In genomic region chrX:330141-330725, GRCh38 we compare ENCODE assay signal across 8 cellular contexts. TPM values are rescaled to one million over a fixed set of nuclear protein-coding genes. Genes with fewer than 3 reads are reported as not detected.
DNase-seq lines count a peak whose midpoint lies in the region; ATAC-seq, FAIRE-seq and TF ChIP-seq lines count a peak whose summit lies in the region.
"Not testable (repeated sequence)": the region's sequence is repeated elsewhere in the genome, so short reads cannot be mapped to it uniquely, and the experiment has no call there.

No MANE protein-coding gene starts in this region.

- not testable (repeated sequence) for H3K36me3 Mint-ChIP-seq in GM23338 (ENCODE audit: low read depth); activated CD4-positive, alpha-beta T cell treated with anti-CD3 and anti-CD28 coated beads, Interleukin-2, amount 10 ng/mL, durations not matched to agents 7 days and 5 days (ENCODE audit: low read depth)

- POLR2A ChIA-PET in activated CD4-positive, alpha-beta T cell treated with anti-CD3 and anti-CD28 coated beads, Interleukin-2, amount 10 ng/mL, durations not matched to agents 7 days and 5 days (lab: Charles Lee); H1 (lab: Charles Lee; ENCODE audit: partially characterized antibody); HepG2 (lab: Yijun Ruan, JAX): not testable (repeated sequence)

- not testable (repeated sequence) for TF ChIP-seq RAD21 in H1 (IDR thresholded peaks at IDR 0.05 in 1 of 2, conservative IDR thresholded peaks at IDR 0.05 in 1 of 2; ENCODE audit: low read depth in 2 of 2, low read length in 2 of 2); HepG2 (CRISPR knock-in tag; IDR thresholded peaks at IDR 0.05)

- intact Hi-C loops in left ventricle myocardium inferior (cut with micrococcal nuclease); HepG2 (cut with micrococcal nuclease; ENCODE audit: unreplicated experiment); sigmoid colon (cut with DNase I); upper lobe of right lung (cut with DNase I): not testable (repeated sequence)

- not testable (repeated sequence) for H3K4me1 Mint-ChIP-seq in GM23338; activated CD4-positive, alpha-beta T cell treated with anti-CD3 and anti-CD28 coated beads, Interleukin-2, amount 10 ng/mL, durations not matched to agents 7 days and 5 days

- H3K4me1 ChIP-seq in GM23338 (ENCODE audit: insufficient read depth); H1 (replicated peaks in 1 of 4; ENCODE audit: control insufficient read depth in 3 of 4, insufficient read depth in 4 of 4, low read length in 3 of 4); HepG2 (ENCODE audit: insufficient read depth, low read length); neuronal stem cell (ENCODE audit: control insufficient read depth in 2 of 2, insufficient read depth in 1 of 2, low read depth in 1 of 2, low read length in 2 of 2); upper lobe of right lung: not testable (repeated sequence)
- H3K4me1 ChIP-seq in left ventricle myocardium inferior (peaks cover 16% of the 10 kb centered on the region), sigmoid colon (peaks cover 0 to 14% (median 11%) of the 10 kb centered on the region in 4 donors)

- not testable (repeated sequence) for H3K23ac ChIP-seq in H1 (ENCODE audit: insufficient read length); neuronal stem cell (ENCODE audit: low read depth, low read length, poor library complexity)

- not testable (repeated sequence) for TF ChIP-seq POLR2A in H1 (IDR thresholded peaks at IDR 0.05; ENCODE audit: control extremely low read depth in 1 of 2, low read depth in 2 of 2, low read length in 2 of 2); HepG2 (IDR thresholded peaks at IDR 0.05; ENCODE audit: insufficient read depth in 1 of 2, low read depth in 2 of 2, low read length in 2 of 2); sigmoid colon (IDR thresholded peaks at IDR 0.05)

- H2BK20ac ChIP-seq in H1 (ENCODE audit: low read length): not testable (repeated sequence)

- not testable (repeated sequence) for H3K23me2 ChIP-seq in H1 (ENCODE audit: low read depth, low read length)

- not testable (repeated sequence) for H3K14ac ChIP-seq in H1 (ENCODE audit: insufficient read length); neuronal stem cell (ENCODE audit: low read length)

- not testable (repeated sequence) for H3K36me3 ChIP-seq in GM23338 (ENCODE audit: insufficient read depth); HepG2 (replicated peaks in 1 of 2; ENCODE audit: control insufficient read depth in 1 of 2, insufficient read depth in 2 of 2, low read length in 2 of 2); sigmoid colon; upper lobe of right lung
- H3K36me3 ChIP-seq in H1 (ENCODE audit: control insufficient read depth in 2 of 4, insufficient read depth in 4 of 4, low read length in 3 of 4) (peaks cover 0 to 20% (median 0%) of the 10 kb centered on the region in 4 experiments; a peak in 2 of 8 replicates), left ventricle myocardium inferior (peaks cover 21% of the 10 kb centered on the region), neuronal stem cell (replicated peaks in 1 of 2; ENCODE audit: control insufficient read depth in 2 of 2, insufficient read depth in 2 of 2, low read length in 2 of 2) (peaks cover 11 to 24% of the 10 kb centered on the region in 2 donors)

- H3K79me2 ChIP-seq in GM23338 (replicated peaks; ENCODE audit: insufficient read depth); H1 (ENCODE audit: control insufficient read depth in 1 of 2, insufficient read depth in 2 of 2, low read length in 2 of 2); HepG2 (ENCODE audit: insufficient read depth, low read length): not testable (repeated sequence)

- H2AK5ac ChIP-seq in H1 (ENCODE audit: low read depth, low read length): not testable (repeated sequence)
- peak overlapping the region; percentile 37 for H2AK5ac ChIP-seq in neuronal stem cell (ENCODE audit: low read depth, low read length)

- H3K27ac Mint-ChIP-seq in GM23338; activated CD4-positive, alpha-beta T cell treated with anti-CD3 and anti-CD28 coated beads, Interleukin-2, amount 10 ng/mL, durations not matched to agents 7 days and 5 days: not testable (repeated sequence)

- in situ Hi-C loops in HepG2 (cut with HindIII; ENCODE audit: extremely low pct_ligation_motif_present, low pct_unique_long_range_greater_than_20kb): not testable (repeated sequence)

- not testable (repeated sequence) for H3K56ac ChIP-seq in H1 (replicated peaks; ENCODE audit: insufficient read length, low read depth, low read length)

- H3K9ac ChIP-seq in H1 (replicated peaks in 1 of 4; ENCODE audit: extremely low read depth in 1 of 4, low read depth in 3 of 4, low read length in 3 of 4); HepG2 (ENCODE audit: insufficient read depth, low read depth, low read length); neuronal stem cell (ENCODE audit: low read depth, low read length, poor library complexity): not testable (repeated sequence)

- peaks cover 32% of the 10 kb centered on the region for H3K27me3 Mint-ChIP-seq in GM23338 (ENCODE audit: insufficient read depth, low read depth, poor library complexity)
- H3K27me3 Mint-ChIP-seq in activated CD4-positive, alpha-beta T cell treated with anti-CD3 and anti-CD28 coated beads, Interleukin-2, amount 10 ng/mL, durations not matched to agents 7 days and 5 days: not testable (repeated sequence)

- WGBS in H1 (ENCODE audit: extremely low coverage in 1 of 2, insufficient coverage in 1 of 2, insufficient read length in 1 of 2, insufficient replicate concordance in 2 of 2, low coverage in 1 of 2, low lambda C conversion rate in 2 of 2, missing lambda C conversion rate in 1 of 2), 2 experiments: 87% methylated on average over 22 of the region's 29 CpGs; no CpG with 5 or more reads in 1 of the 2 experiments
- 80% methylated on average over 18 of the region's 29 CpGs for WGBS in HepG2 (ENCODE audit: low lambda C conversion rate)
- no CpG with 5 or more reads among the region's 29 CpGs for WGBS in neuronal stem cell (ENCODE audit: extremely low coverage in 2 of 2, insufficient read length in 2 of 2, insufficient replicate concordance in 1 of 2), 2 donors
- 67 to 74% methylated on average over 29 of the region's 29 CpGs for WGBS in sigmoid colon, 2 donors

- not testable (repeated sequence) for ATAC-seq in GM23338, upper lobe of right lung
- ATAC-seq in HepG2: peak; percentile 22

- H3K27ac ChIP-seq in GM23338 (ENCODE audit: low read depth); H1 (ENCODE audit: low read depth, low read length); left ventricle myocardium inferior (replicated peaks); HepG2 (ENCODE audit: extremely low read length, insufficient read depth, low read length); neuronal stem cell (replicated peaks; ENCODE audit: low read length); sigmoid colon; upper lobe of right lung: not testable (repeated sequence)

- not testable (repeated sequence) for H3F3A ChIP-seq in GM23338 (replicated peaks; ENCODE audit: low read depth)

- H2BK120ac ChIP-seq in H1 (replicated peaks; ENCODE audit: low read depth, low read length); neuronal stem cell (ENCODE audit: low read depth, low read length): not testable (repeated sequence)

- not testable (repeated sequence) for FAIRE-seq in H1 (lab: Jason Lieb, UNC); HepG2 (lab: Jason Lieb, UNC)

- CTCF ChIA-PET in activated CD4-positive, alpha-beta T cell treated with anti-CD3 and anti-CD28 coated beads, Interleukin-2, amount 10 ng/mL, durations not matched to agents 7 days and 5 days (lab: Charles Lee); H1 (lab: Charles Lee; ENCODE audit: partially characterized antibody); HepG2 (lab: Yijun Ruan, JAX; ENCODE audit: low intra/inter-chr PET ratio, low total read pairs): not testable (repeated sequence)

- H4K5ac ChIP-seq in H1 (ENCODE audit: insufficient read length, low read depth, low read length): not testable (repeated sequence)

- peak overlapping the region; percentile 56; the same call in 1 of the 2 replicates for H3K4me3 ChIP-seq in GM23338
- H3K4me3 ChIP-seq in H1 (ENCODE audit: extremely low read depth in 1 of 4, insufficient read depth in 2 of 4, low read depth in 3 of 4, low read length in 4 of 4): peak overlapping the region in 1 of 4 experiments; percentile 55; a peak in 2 of 8 replicates
- peak overlapping the region; percentile 48 for H3K4me3 ChIP-seq in left ventricle myocardium inferior
- not testable (repeated sequence) for H3K4me3 ChIP-seq in HepG2 (replicated peaks in 1 of 3; ENCODE audit: insufficient read depth in 1 of 3, low read depth in 2 of 3, low read length in 3 of 3); neuronal stem cell (ENCODE audit: low read length in 2 of 2); sigmoid colon; upper lobe of right lung

- not testable (repeated sequence) for H3K4me3 Mint-ChIP-seq in GM23338; activated CD4-positive, alpha-beta T cell treated with anti-CD3 and anti-CD28 coated beads, Interleukin-2, amount 10 ng/mL, durations not matched to agents 7 days and 5 days

- not testable (repeated sequence) for H3K27me3 ChIP-seq in GM23338 (ENCODE audit: insufficient read depth); H1 (replicated peaks in 1 of 4; ENCODE audit: control insufficient read depth in 3 of 4, extremely low read depth in 1 of 4, insufficient read depth in 3 of 4, low read length in 3 of 4); HepG2 (ENCODE audit: control insufficient read depth in 1 of 2, insufficient read depth in 2 of 2, low read length in 2 of 2); neuronal stem cell (ENCODE audit: control insufficient read depth in 3 of 3, insufficient read depth in 3 of 3, low read depth in 1 of 3, low read length in 3 of 3)
- H3K27me3 ChIP-seq in left ventricle myocardium inferior (ENCODE audit: low read depth) (peaks cover 24% of the 10 kb centered on the region), sigmoid colon (peaks cover 10 to 51% (median 21%) of the 10 kb centered on the region in 3 donors), upper lobe of right lung (peaks cover 12% of the 10 kb centered on the region)

- BruUV-seq in HepG2 (replicated peaks; lab: Mats Ljungman, UMichigan): not testable (repeated sequence)

- H3K4ac ChIP-seq in H1 (replicated peaks; ENCODE audit: insufficient read length, low read depth, low read length); neuronal stem cell (ENCODE audit: low read length): not testable (repeated sequence)

- not testable (repeated sequence) for H3K9me2 ChIP-seq in GM23338 (ENCODE audit: insufficient read depth)

- not testable (repeated sequence) for H3K18ac ChIP-seq in H1 (ENCODE audit: extremely low read depth, low read length)
- H3K18ac ChIP-seq in neuronal stem cell (ENCODE audit: low read length): peak overlapping the region; percentile 20

- not testable (repeated sequence) for H3K9me3 ChIP-seq in H1 (ENCODE audit: insufficient read depth in 2 of 2, low read depth in 1 of 2, low read length in 1 of 2); left ventricle myocardium inferior (replicated peaks); HepG2 (ENCODE audit: low read length); neuronal stem cell (replicated peaks in 1 of 2; ENCODE audit: control insufficient read depth in 2 of 2, insufficient read depth in 1 of 2, low read depth in 1 of 2, low read length in 2 of 2); sigmoid colon; upper lobe of right lung

- not testable (repeated sequence) for TF ChIP-seq EP300 in H1 (IDR thresholded peaks at IDR 0.05; ENCODE audit: borderline replicate concordance in 1 of 2, low read depth in 2 of 2, low read length in 2 of 2); HepG2 (IDR thresholded peaks at IDR 0.05; ENCODE audit: low read depth in 2 of 2, low read length in 2 of 2); HepG2 (CRISPR knock-in tag; IDR thresholded peaks at IDR 0.05; ENCODE audit: borderline replicate concordance); sigmoid colon (IDR thresholded peaks at IDR 0.05)

- DNase-seq in GM23338 (ENCODE audit: low spot score); H1 (ENCODE audit: low read depth in 1 of 2, low spot score in 2 of 2); HepG2 (ENCODE audit: low spot score); neuronal stem cell (ENCODE audit: low spot score): not testable (repeated sequence)
- DNase-seq in activated CD4-positive, alpha-beta T cell treated with anti-CD3 and anti-CD28 coated beads, Interleukin-2, amount 10 ng/mL, durations not matched to agents 7 days and 5 days: peak; percentile 2
- peak; percentile 12 for DNase-seq in left ventricle myocardium inferior
- peak; percentile 33 for DNase-seq in sigmoid colon
- peak; percentile 56 for DNase-seq in upper lobe of right lung

- peaks cover 22% of the 10 kb centered on the region; the same call in 2 of the 3 replicates for H3K9me3 Mint-ChIP-seq in GM23338
- H3K9me3 Mint-ChIP-seq in activated CD4-positive, alpha-beta T cell treated with anti-CD3 and anti-CD28 coated beads, Interleukin-2, amount 10 ng/mL, durations not matched to agents 7 days and 5 days: not testable (repeated sequence)

- H4K20me1 ChIP-seq in GM23338 (replicated peaks; ENCODE audit: insufficient read depth); HepG2 (ENCODE audit: insufficient read depth, low read length): not testable (repeated sequence)
- peaks cover 0 to 13% of the 10 kb centered on the region in 2 experiments for H4K20me1 ChIP-seq in H1 (replicated peaks in 1 of 2; ENCODE audit: control insufficient read depth in 1 of 2, insufficient read depth in 2 of 2, low read length in 2 of 2)

- H2BK5ac ChIP-seq in H1 (ENCODE audit: low read depth, low read length); neuronal stem cell (ENCODE audit: low read length): not testable (repeated sequence)

- H2BK12ac ChIP-seq in H1 (ENCODE audit: low read depth, low read length); neuronal stem cell (ENCODE audit: low read length): not testable (repeated sequence)

- H3K4me2 ChIP-seq in GM23338 (peak overlapping the region; percentile 87), H1 (ENCODE audit: insufficient read depth in 1 of 2, low read depth in 2 of 2, low read length in 2 of 2) (peak overlapping the region; percentile 46 to 96; a peak in 3 of 4 replicates)
- H3K4me2 ChIP-seq in HepG2 (ENCODE audit: low read depth, low read length); neuronal stem cell (ENCODE audit: insufficient read depth, low read length, poor library complexity, severe bottlenecking): not testable (repeated sequence)

- not testable (repeated sequence) for H4K91ac ChIP-seq in H1 (replicated peaks; ENCODE audit: insufficient read length, low read length); neuronal stem cell (ENCODE audit: low read depth, low read length, poor library complexity)

- H4K8ac ChIP-seq in H1 (ENCODE audit: extremely low read depth, insufficient read depth, low read length): peak overlapping the region; percentile 71; the same call in 1 of the 2 replicates
- not testable (repeated sequence) for H4K8ac ChIP-seq in neuronal stem cell (ENCODE audit: low read depth, low read length)

- not testable (repeated sequence) for H3K79me1 ChIP-seq in H1 (ENCODE audit: low read depth, low read length); neuronal stem cell (ENCODE audit: low read depth, low read length)

- H2BK15ac ChIP-seq in H1 (ENCODE audit: low read length); neuronal stem cell (ENCODE audit: low read length): not testable (repeated sequence)

- TF ChIP-seq CTCF in GM23338 (conservative IDR thresholded peaks at IDR 0.05; ENCODE audit: low read depth in 2 of 2); H1 (IDR thresholded peaks at IDR 0.05; ENCODE audit: control extremely low read depth in 1 of 3, insufficient read depth in 1 of 3, low read depth in 1 of 3, low read length in 3 of 3); left ventricle myocardium inferior (IDR thresholded peaks at IDR 0.05; ENCODE audit: borderline replicate concordance); HepG2 (CRISPR knock-in tag; IDR thresholded peaks at IDR 0.05); sigmoid colon (IDR thresholded peaks at IDR 0.05); upper lobe of right lung (IDR thresholded peaks at IDR 0.05): not testable (repeated sequence)

- not testable (repeated sequence) for H2AFZ ChIP-seq in GM23338; H1 (ENCODE audit: low read length); HepG2 (ENCODE audit: low read length); neuronal stem cell (ENCODE audit: low read length)

RNA-seq across cellular contexts. Expression of gene GTPBP6, which starts 11.6 kb away (rescaled TPM):
- total RNA-seq in GM23338 (2014; rRNA removed; shearing (Covaris generic)): 57.4 and 66.8 TPM in 2 replicates
- 41.4 and 43.6 TPM in 2 replicates for polyA plus RNA-seq in GM23338 (2016; fragmentation: Nextera tagmentation; extraction: Ambion mirVana)
- 10 to 100 TPM; 48.5 to 52.1 TPM for total RNA-seq in activated CD4-positive, alpha-beta T cell treated with anti-CD3 and anti-CD28 coated beads, Interleukin-2, amount 10 ng/mL, durations not matched to agents 7 days and 5 days
- total RNA-seq in H1 (2021; fragmentation: NEBNext Ultra II Directional; extraction: Animal tissue kit (Norgen Biotek cat#: 25700)): 55.4 and 57.1 TPM in 2 replicates
- polyA plus RNA-seq in H1 (2011; rRNA removed): 33.9 and 59.0 TPM in 2 replicates
- polyA plus RNA-seq in H1 (2011; cell fraction: cytosol; rRNA removed): 56.3 TPM
- 61.5 TPM for polyA plus RNA-seq in H1 (2011; cell fraction: nucleus; rRNA removed)
- 26.6 to 55.2 TPM (median 54.8 TPM) in 4 replicates for polyA plus RNA-seq in H1 (2012, experiment 1 of 2)
- 40.7 TPM for polyA plus RNA-seq in H1 (2012, experiment 2 of 2)
- 35.4 TPM for polyA plus RNA-seq in H1 (2013, experiment 1 of 2)
- 32.3 TPM for polyA plus RNA-seq in H1 (2013, experiment 2 of 2)
- polyA minus RNA-seq in H1 (2011; rRNA and poly(A)+ RNA removed): 17.9 and 18.5 TPM in 2 replicates
- 23.8 TPM for polyA minus RNA-seq in H1 (2011; cell fraction: cytosol; rRNA and poly(A)+ RNA removed)
- 18.8 TPM for polyA minus RNA-seq in H1 (2011; cell fraction: nucleus; rRNA and poly(A)+ RNA removed)
- 51.1 TPM for total RNA-seq in left ventricle myocardium inferior
- total RNA-seq in HepG2 (2016; rRNA removed; fragmentation: Illumina TruSeq; extraction: Trizol): 35.6 and 39.6 TPM in 2 replicates
- 33.9 and 34.6 TPM in 2 replicates for total RNA-seq in HepG2 (2016; cell fraction: cytosol; rRNA removed; fragmentation: Illumina TruSeq; extraction: Trizol; ENCODE audit: low read depth)
- 32.3 and 41.0 TPM in 2 replicates for total RNA-seq in HepG2 (2016; cell fraction: insoluble cytoplasmic fraction; rRNA removed; fragmentation: Illumina TruSeq; extraction: Trizol)
- 50.6 and 52.4 TPM in 2 replicates for total RNA-seq in HepG2 (2016; cell fraction: membrane; rRNA removed; fragmentation: Illumina TruSeq; extraction: Trizol)
- total RNA-seq in HepG2 (2016; cell fraction: nucleus; rRNA removed; fragmentation: Illumina TruSeq; extraction: Trizol): 17.0 and 20.4 TPM in 2 replicates
- 20.2 and 22.1 TPM in 2 replicates for polyA plus RNA-seq in HepG2 (2011; rRNA removed)
- polyA plus RNA-seq in HepG2 (2011; cell fraction: cytosol; rRNA removed): 18.4 and 31.3 TPM in 2 replicates
- polyA plus RNA-seq in HepG2 (2011; cell fraction: nucleus; rRNA removed): 29.4 and 36.8 TPM in 2 replicates
- polyA plus RNA-seq in HepG2 (2012): 16.6 and 18.3 TPM in 2 replicates
- polyA plus RNA-seq in HepG2 (2016; cell fraction: cytosol; fragmentation: Illumina TruSeq; extraction: Trizol; ENCODE audit: low read depth): 46.6 and 50.3 TPM in 2 replicates
- polyA plus RNA-seq in HepG2 (2016; cell fraction: insoluble cytoplasmic fraction; fragmentation: Illumina TruSeq; extraction: Trizol; ENCODE audit: low read depth): 38.1 and 42.7 TPM in 2 replicates
- 50.6 and 54.4 TPM in 2 replicates for polyA plus RNA-seq in HepG2 (2016; cell fraction: membrane; fragmentation: Illumina TruSeq; extraction: Trizol; ENCODE audit: low read depth)
- 41.5 and 48.9 TPM in 2 replicates for polyA plus RNA-seq in HepG2 (2016; cell fraction: nucleus; fragmentation: Illumina TruSeq; extraction: Trizol; ENCODE audit: insufficient read depth, low read depth)
- 14.7 and 27.7 TPM in 2 replicates for polyA minus RNA-seq in HepG2 (2011; rRNA and poly(A)+ RNA removed; ENCODE audit: low replicate concordance)
- 10.6 and 14.2 TPM in 2 replicates for polyA minus RNA-seq in HepG2 (2011; cell fraction: cytosol; rRNA and poly(A)+ RNA removed)
- polyA minus RNA-seq in HepG2 (2011; cell fraction: nucleus; rRNA and poly(A)+ RNA removed): 4.7 and 7.2 TPM in 2 replicates
- polyA plus RNA-seq in neuronal stem cell (2013, experiment 1 of 2): 42.2 TPM
- polyA plus RNA-seq in neuronal stem cell (2013, experiment 2 of 2): 42.0 TPM
- 10 to 100 TPM; 22.4 to 40.3 (median 30.9) TPM for total RNA-seq in sigmoid colon
- 10 to 100 TPM; 36.0 to 65.8 (median 36.5) TPM for polyA plus RNA-seq in sigmoid colon
- total RNA-seq in upper lobe of right lung: 55.1 TPM

RNA-seq across cellular contexts. Expression of gene PLCXD1, which starts 49.1 kb away (rescaled TPM):
- total RNA-seq in GM23338 (2014; rRNA removed; shearing (Covaris generic)): 95.9 and 112 TPM in 2 replicates
- polyA plus RNA-seq in GM23338 (2016; fragmentation: Nextera tagmentation; extraction: Ambion mirVana): 48.7 and 50.9 TPM in 2 replicates
- 10 to 100 TPM; 60.1 to 63.4 TPM for total RNA-seq in activated CD4-positive, alpha-beta T cell treated with anti-CD3 and anti-CD28 coated beads, Interleukin-2, amount 10 ng/mL, durations not matched to agents 7 days and 5 days
- total RNA-seq in H1 (2021; fragmentation: NEBNext Ultra II Directional; extraction: Animal tissue kit (Norgen Biotek cat#: 25700)): 124 and 128 TPM in 2 replicates
- polyA plus RNA-seq in H1 (2011; rRNA removed): 93.6 and 134 TPM in 2 replicates
- polyA plus RNA-seq in H1 (2011; cell fraction: cytosol; rRNA removed): 112 TPM
- 188 TPM for polyA plus RNA-seq in H1 (2011; cell fraction: nucleus; rRNA removed)
- polyA plus RNA-seq in H1 (2012, experiment 1 of 2): 100 to 153 TPM (median 126 TPM) in 4 replicates
- polyA plus RNA-seq in H1 (2012, experiment 2 of 2): 109 TPM
- 53.1 TPM for polyA plus RNA-seq in H1 (2013, experiment 1 of 2)
- polyA plus RNA-seq in H1 (2013, experiment 2 of 2): 49.5 TPM
- polyA minus RNA-seq in H1 (2011; rRNA and poly(A)+ RNA removed): 95.0 and 156 TPM in 2 replicates
- polyA minus RNA-seq in H1 (2011; cell fraction: cytosol; rRNA and poly(A)+ RNA removed): 121 TPM
- 94.0 TPM for polyA minus RNA-seq in H1 (2011; cell fraction: nucleus; rRNA and poly(A)+ RNA removed)
- total RNA-seq in left ventricle myocardium inferior: 4.0 TPM
- 87.7 and 111 TPM in 2 replicates for total RNA-seq in HepG2 (2016; rRNA removed; fragmentation: Illumina TruSeq; extraction: Trizol)
- total RNA-seq in HepG2 (2016; cell fraction: cytosol; rRNA removed; fragmentation: Illumina TruSeq; extraction: Trizol; ENCODE audit: low read depth): 14.7 and 15.6 TPM in 2 replicates
- total RNA-seq in HepG2 (2016; cell fraction: insoluble cytoplasmic fraction; rRNA removed; fragmentation: Illumina TruSeq; extraction: Trizol): 93.5 and 100 TPM in 2 replicates
- total RNA-seq in HepG2 (2016; cell fraction: membrane; rRNA removed; fragmentation: Illumina TruSeq; extraction: Trizol): 44.6 and 46.3 TPM in 2 replicates
- total RNA-seq in HepG2 (2016; cell fraction: nucleus; rRNA removed; fragmentation: Illumina TruSeq; extraction: Trizol): 61.7 and 72.3 TPM in 2 replicates
- 153 and 202 TPM in 2 replicates for polyA plus RNA-seq in HepG2 (2011; rRNA removed)
- 97.5 and 98.8 TPM in 2 replicates for polyA plus RNA-seq in HepG2 (2011; cell fraction: cytosol; rRNA removed)
- 373 and 416 TPM in 2 replicates for polyA plus RNA-seq in HepG2 (2011; cell fraction: nucleus; rRNA removed)
- polyA plus RNA-seq in HepG2 (2012): 118 and 196 TPM in 2 replicates
- polyA plus RNA-seq in HepG2 (2016; cell fraction: cytosol; fragmentation: Illumina TruSeq; extraction: Trizol; ENCODE audit: low read depth): 10.9 TPM in 2 replicates
- 71.2 and 91.8 TPM in 2 replicates for polyA plus RNA-seq in HepG2 (2016; cell fraction: insoluble cytoplasmic fraction; fragmentation: Illumina TruSeq; extraction: Trizol; ENCODE audit: low read depth)
- polyA plus RNA-seq in HepG2 (2016; cell fraction: membrane; fragmentation: Illumina TruSeq; extraction: Trizol; ENCODE audit: low read depth): 29.2 and 29.4 TPM in 2 replicates
- 178 and 219 TPM in 2 replicates for polyA plus RNA-seq in HepG2 (2016; cell fraction: nucleus; fragmentation: Illumina TruSeq; extraction: Trizol; ENCODE audit: insufficient read depth, low read depth)
- 70.5 and 467 TPM in 2 replicates for polyA minus RNA-seq in HepG2 (2011; rRNA and poly(A)+ RNA removed; ENCODE audit: low replicate concordance)
- 116 and 195 TPM in 2 replicates for polyA minus RNA-seq in HepG2 (2011; cell fraction: cytosol; rRNA and poly(A)+ RNA removed)
- 115 and 118 TPM in 2 replicates for polyA minus RNA-seq in HepG2 (2011; cell fraction: nucleus; rRNA and poly(A)+ RNA removed)
- polyA plus RNA-seq in neuronal stem cell (2013, experiment 1 of 2): 32.6 TPM
- polyA plus RNA-seq in neuronal stem cell (2013, experiment 2 of 2): 33.7 TPM
- 1 to 10 TPM; 2.5 to 6.8 (median 3.6) TPM for total RNA-seq in sigmoid colon
- 10 to 100 TPM in 1 of 3 donors, 1 to 10 TPM in 2; 5.1 to 29.8 (median 9.6) TPM for polyA plus RNA-seq in sigmoid colon
- 34.4 TPM for total RNA-seq in upper lobe of right lung

RNA-seq across cellular contexts. Expression of gene PPP2R3B, which starts 56.5 kb away (rescaled TPM):
- total RNA-seq in GM23338 (2014; rRNA removed; shearing (Covaris generic)): 71.6 and 104 TPM in 2 replicates
- polyA plus RNA-seq in GM23338 (2016; fragmentation: Nextera tagmentation; extraction: Ambion mirVana) (50.1 and 54.8 TPM in 2 replicates), H1 (2011; rRNA removed) (47.6 and 80.1 TPM in 2 replicates), HepG2 (2011; rRNA removed) (21.4 and 26.0 TPM in 2 replicates), sigmoid colon (10 to 100 TPM in 1 of 3 donors, 1 to 10 TPM in 2; 2.1 to 13.3 (median 5.4) TPM)
- 10 to 100 TPM; 30.6 to 33.8 TPM for total RNA-seq in activated CD4-positive, alpha-beta T cell treated with anti-CD3 and anti-CD28 coated beads, Interleukin-2, amount 10 ng/mL, durations not matched to agents 7 days and 5 days
- 84.3 and 86.7 TPM in 2 replicates for total RNA-seq in H1 (2021; fragmentation: NEBNext Ultra II Directional; extraction: Animal tissue kit (Norgen Biotek cat#: 25700))
- 74.0 TPM for polyA plus RNA-seq in H1 (2011; cell fraction: cytosol; rRNA removed)
- 265 TPM for polyA plus RNA-seq in H1 (2011; cell fraction: nucleus; rRNA removed)
- 46.6 to 79.9 TPM (median 73.3 TPM) in 4 replicates for polyA plus RNA-seq in H1 (2012, experiment 1 of 2)
- 48.0 TPM for polyA plus RNA-seq in H1 (2012, experiment 2 of 2)
- polyA plus RNA-seq in H1 (2013, experiment 1 of 2): 41.6 TPM
- 37.4 TPM for polyA plus RNA-seq in H1 (2013, experiment 2 of 2)
- 39.1 and 49.9 TPM in 2 replicates for polyA minus RNA-seq in H1 (2011; rRNA and poly(A)+ RNA removed)
- 56.4 TPM for polyA minus RNA-seq in H1 (2011; cell fraction: cytosol; rRNA and poly(A)+ RNA removed)
- polyA minus RNA-seq in H1 (2011; cell fraction: nucleus; rRNA and poly(A)+ RNA removed): 122 TPM
- total RNA-seq in left ventricle myocardium inferior (170 TPM), HepG2 (2016; rRNA removed; fragmentation: Illumina TruSeq; extraction: Trizol) (10.2 and 17.0 TPM in 2 replicates), sigmoid colon (10 to 100 TPM in 1 of 4 donors, 1 to 10 TPM in 3; 3.2 to 16.1 (median 6.6) TPM), upper lobe of right lung (12.8 TPM)
- 40.0 and 45.6 TPM in 2 replicates for total RNA-seq in HepG2 (2016; cell fraction: cytosol; rRNA removed; fragmentation: Illumina TruSeq; extraction: Trizol; ENCODE audit: low read depth)
- 9.9 and 18.2 TPM in 2 replicates for total RNA-seq in HepG2 (2016; cell fraction: insoluble cytoplasmic fraction; rRNA removed; fragmentation: Illumina TruSeq; extraction: Trizol)
- 24.0 and 29.4 TPM in 2 replicates for total RNA-seq in HepG2 (2016; cell fraction: membrane; rRNA removed; fragmentation: Illumina TruSeq; extraction: Trizol)
- total RNA-seq in HepG2 (2016; cell fraction: nucleus; rRNA removed; fragmentation: Illumina TruSeq; extraction: Trizol): 16.8 and 20.3 TPM in 2 replicates
- 12.7 and 19.9 TPM in 2 replicates for polyA plus RNA-seq in HepG2 (2011; cell fraction: cytosol; rRNA removed)
- 123 and 149 TPM in 2 replicates for polyA plus RNA-seq in HepG2 (2011; cell fraction: nucleus; rRNA removed)
- polyA plus RNA-seq in HepG2 (2012): 9.5 and 14.7 TPM in 2 replicates
- polyA plus RNA-seq in HepG2 (2016; cell fraction: cytosol; fragmentation: Illumina TruSeq; extraction: Trizol; ENCODE audit: low read depth): 4.1 and 5.7 TPM in 2 replicates
- 11.5 and 12.7 TPM in 2 replicates for polyA plus RNA-seq in HepG2 (2016; cell fraction: insoluble cytoplasmic fraction; fragmentation: Illumina TruSeq; extraction: Trizol; ENCODE audit: low read depth)
- polyA plus RNA-seq in HepG2 (2016; cell fraction: membrane; fragmentation: Illumina TruSeq; extraction: Trizol; ENCODE audit: low read depth): 7.1 and 8.7 TPM in 2 replicates
- 43.6 and 49.3 TPM in 2 replicates for polyA plus RNA-seq in HepG2 (2016; cell fraction: nucleus; fragmentation: Illumina TruSeq; extraction: Trizol; ENCODE audit: insufficient read depth, low read depth)
- polyA minus RNA-seq in HepG2 (2011; rRNA and poly(A)+ RNA removed; ENCODE audit: low replicate concordance): 25.0 and 39.8 TPM in 2 replicates
- 13.1 and 17.1 TPM in 2 replicates for polyA minus RNA-seq in HepG2 (2011; cell fraction: cytosol; rRNA and poly(A)+ RNA removed)
- polyA minus RNA-seq in HepG2 (2011; cell fraction: nucleus; rRNA and poly(A)+ RNA removed): 23.4 and 29.1 TPM in 2 replicates
- polyA plus RNA-seq in neuronal stem cell (2013, experiment 1 of 2): 57.0 TPM
- polyA plus RNA-seq in neuronal stem cell (2013, experiment 2 of 2): 53.8 TPM
